18 cellular contexts compared by ENCODE assay signal in the genomic region with DNA sequence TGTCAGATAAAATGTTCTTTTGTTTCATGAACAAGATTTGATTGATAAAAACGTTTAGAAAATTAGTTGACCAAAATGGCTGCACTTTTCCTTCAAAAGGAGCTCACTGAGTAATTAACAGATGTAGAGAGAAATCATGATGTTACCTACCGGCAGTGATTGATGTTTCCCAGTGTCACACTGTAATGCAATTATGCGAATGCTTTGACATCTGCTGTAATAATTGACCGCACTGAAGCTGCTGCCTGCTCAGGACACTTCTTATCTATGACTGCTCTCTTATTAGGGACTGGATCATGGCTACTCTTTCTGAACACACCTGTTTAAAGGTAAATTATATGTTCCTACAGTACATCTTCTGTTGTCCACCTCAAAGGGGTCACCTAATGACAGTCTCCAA.
"Had no signal": no experiment of that assay in that cellular context is flagged by ENCODE, and none has a peak within 500 bp of the region (broad histone marks: within the 10 kb centered on the region; RNA-seq: fewer than 3 reads in every experiment).

No MANE protein-coding gene starts in this region.

- H3K27me3 ChIP-seq: esophagus muscularis mucosa, transverse colon had no signal

- FAIRE-seq: frontal cortex, small intestine, urothelium cell line had no signal

- DNase-seq: activated B cell treated with CpG ODN at 0.5 μM for 24 hours; activated CD4-positive, alpha-beta T cell treated with anti-CD3 and anti-CD28 coated beads for 36 hours; activated CD4-positive, alpha-beta T cell treated with anti-CD3 and anti-CD28 coated beads, Interleukin-2, amount 50 U/mL, for 4 hours; activated effector memory CD4-positive, alpha-beta T cell treated with Interleukin-2 at 50 U/mL for 16 hours; activated naive CD4-positive, alpha-beta T cell treated with anti-CD3 and anti-CD28 coated beads, Interleukin-2, amount 10 ng/mL, durations not matched to agents 7 days and 5 days; activated T-cell treated with anti-CD3 and anti-CD28 coated beads, Interleukin-2, amount 50 U/mL, for 48 hours; amygdala; cerebellar nuclear complex; hippocampal formation; left ventricle myocardium inferior; naive thymus-derived CD8-positive, alpha-beta T cell; small intestine; stimulated activated CD4-positive, alpha-beta T cell treated with anti-CD3 and anti-CD28 coated beads, Interleukin-2, amount 100 ng/mL, for 24 hours; transverse colon had no signal

- H3K4me1 ChIP-seq: left ventricle myocardium inferior had no signal

- H3K36me3 ChIP-seq: esophagus muscularis mucosa, left ventricle myocardium inferior, transverse colon had no signal

- H3K9me3 ChIP-seq: esophagus muscularis mucosa, left ventricle myocardium inferior, transverse colon had no signal

- H3K27ac ChIP-seq: coronary artery, esophagus muscularis mucosa, left ventricle myocardium inferior, transverse colon had no signal

- H3K4me3 ChIP-seq: coronary artery, esophagus muscularis mucosa, left ventricle myocardium inferior, transverse colon had no signal
